Comparison of ENCODE assay signal across 8 cellular contexts in genomic region chr11:61756452-61757212, GRCh38. TPM values are rescaled to one million over a fixed set of nuclear protein-coding genes. Genes with fewer than 3 reads are reported as not detected.
DNase-seq lines count a peak whose midpoint lies in the region; ATAC-seq and TF ChIP-seq lines count a peak whose summit lies in the region.

No MANE protein-coding gene starts in this region.

- H3K4me1 ChIP-seq in cardiac muscle cell (ENCODE audit: low read depth) (peaks cover 28% of the 10 kb centered on the region), endocrine pancreas (ENCODE audit: control insufficient read depth, insufficient read depth, low read length) (no peaks in the 10 kb centered on the region)

- ATAC-seq in left ventricle myocardium superior (no peak), GM21737 (IDR thresholded peaks at IDR 0.05; ENCODE audit: unreplicated experiment) (no peak)
- ATAC-seq in stimulated activated naive CD8-positive, alpha-beta T cell treated with anti-CD3 and anti-CD28 coated beads, Interleukin-15, Interleukin-2, amounts not matched to agents 100 U/mL and 50 U/mL, for 24 hours: peak; percentile 56

- intact Hi-C loops in left ventricle myocardium superior (cut with micrococcal nuclease): no loop called here

- H3K9me3 ChIP-seq in cardiac muscle cell (ENCODE audit: low read depth): no peaks in the 10 kb centered on the region
- H3K9me3 ChIP-seq in endocrine pancreas (ENCODE audit: control insufficient read depth, low read length): no peaks in the 10 kb centered on the region

- no peak for TF ChIP-seq CTCF in cardiac muscle cell (IDR thresholded peaks at IDR 0.05; ENCODE audit: low read depth, low read length)

- DNase-seq in cardiac muscle cell (ENCODE audit: low read depth in 1 of 2, low spot score in 1 of 2): peak in 1 of 2 donors; percentile 68
- DNase-seq in left ventricle myocardium superior: no peak
- DNase-seq in OCI-M1 (lab: John Stamatoyannopoulos, UW): peak; percentile 32
- peak; percentile 32 for DNase-seq in stimulated activated naive CD8-positive, alpha-beta T cell treated with anti-CD3 and anti-CD28 coated beads, Interleukin-15, Interleukin-2, amounts not matched to agents 100 U/mL and 50 U/mL, for 24 hours
- DNase-seq in DMS153 treated with DMSO at 0.1 percent for 48 hours (lab: John Stamatoyannopoulos, UW; ENCODE audit: unreplicated experiment): no peak
- no peak for DNase-seq in mesenteric fat pad (ENCODE audit: low spot score)

- H3K27ac ChIP-seq in cardiac muscle cell: peak overlapping the region; percentile 85

- peak overlapping the region; percentile 71 for H3K9ac ChIP-seq in endocrine pancreas (ENCODE audit: control insufficient read depth, insufficient read depth, low read length)

- H3K36me3 ChIP-seq in cardiac muscle cell (no peaks in the 10 kb centered on the region), endocrine pancreas (ENCODE audit: control insufficient read depth, insufficient read depth, low read length) (no peaks in the 10 kb centered on the region)

- H3K4me3 ChIP-seq in cardiac muscle cell: no peak overlapping the region
- no peak overlapping the region for H3K4me3 ChIP-seq in endocrine pancreas (ENCODE audit: control insufficient read depth, insufficient read depth, low read length)

- H3K27me3 ChIP-seq in cardiac muscle cell (no peaks in the 10 kb centered on the region), endocrine pancreas (ENCODE audit: control insufficient read depth, insufficient read depth, low read length) (no peaks in the 10 kb centered on the region)

RNA-seq across cellular contexts. Expression of gene MYRF, which starts 4.2 kb away (rescaled TPM):
- 48.0 and 56.9 TPM in 2 replicates for total RNA-seq in cardiac muscle cell
- 29.3 and 41.2 TPM in 2 replicates for polyA plus RNA-seq in cardiac muscle cell
- 2.1 TPM for total RNA-seq in left ventricle myocardium superior
- 0.42 TPM for total RNA-seq in mesenteric fat pad

RNA-seq across cellular contexts. Expression of gene TMEM258, which starts 35.8 kb away (rescaled TPM):
- total RNA-seq in cardiac muscle cell (29.3 and 35.3 TPM in 2 replicates), left ventricle myocardium superior (130 TPM), mesenteric fat pad (80.8 TPM)
- 241 and 255 TPM in 2 replicates for polyA plus RNA-seq in cardiac muscle cell

RNA-seq across cellular contexts. Expression of gene FEN1, which starts 36.1 kb away (rescaled TPM):
- total RNA-seq in cardiac muscle cell (13.5 and 30.7 TPM in 2 replicates), left ventricle myocardium superior (6.4 TPM), mesenteric fat pad (8.0 TPM)
- polyA plus RNA-seq in cardiac muscle cell: 13.2 and 39.2 TPM in 2 replicates

Comparison
In these comparisons a context has a peak if more than half of its experiments do, and no peak if none do; other contexts are left out.
1. RNA of gene MYRF, which starts 4.2 kb away (total RNA-seq): 48.0 to 56.9 TPM in cardiac muscle cell; 2.1 TPM in left ventricle myocardium superior (single experiment) and 0.42 TPM in mesenteric fat pad (single experiment); every median in the first group is over 10 times any median in the second.
2. DNase-seq: peak in OCI-M1 (single experiment) and stimulated activated naive CD8-positive, alpha-beta T cell treated with anti-CD3 and anti-CD28 coated beads, Interleukin-15, Interleukin-2, amounts not matched to agents 100 U/mL and 50 U/mL, for 24 hours (single experiment); none in left ventricle myocardium superior (single experiment), DMS153 treated with DMSO at 0.1 percent for 48 hours (single experiment) and mesenteric fat pad (single experiment).